Comparison of ENCODE assay signal across 9 cellular contexts in the genomic region with DNA sequence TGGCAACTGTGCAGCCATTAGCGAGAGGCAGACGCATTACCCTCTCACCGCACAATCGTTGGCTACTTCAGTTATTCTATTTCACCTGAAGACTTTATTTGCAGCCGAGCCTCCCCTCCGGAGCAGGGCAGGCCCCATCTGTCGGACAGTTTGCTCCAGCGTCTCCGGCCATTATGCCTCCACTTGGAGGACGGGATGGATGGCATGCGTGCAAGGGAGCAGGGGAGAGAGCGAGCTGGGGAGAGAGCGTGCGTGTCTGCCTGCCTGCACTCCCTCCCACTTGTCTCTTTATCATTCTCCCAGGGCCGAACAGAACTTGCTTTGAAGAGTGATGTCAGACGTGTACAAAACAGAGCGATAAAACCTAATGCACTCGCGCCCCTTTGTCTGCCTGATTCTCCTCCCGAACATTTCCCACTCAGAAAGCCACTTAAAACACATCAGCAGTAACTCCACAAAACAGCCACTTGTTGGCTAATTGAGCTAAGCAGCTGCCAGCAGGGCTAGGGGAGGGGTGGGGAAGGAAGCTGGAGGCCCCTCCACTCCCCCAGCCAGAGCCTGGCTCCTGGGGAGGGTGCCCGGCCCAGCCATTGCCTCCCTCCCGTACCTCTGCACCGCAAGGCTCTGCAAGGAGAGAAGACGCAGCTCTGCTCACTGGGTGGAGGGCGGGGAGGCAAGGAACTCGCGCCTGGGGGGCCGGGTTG. TPM values are rescaled to one million over a fixed set of nuclear protein-coding genes. Genes with fewer than 3 reads are reported as not detected.
DNase-seq lines count a peak whose midpoint lies in the region; ATAC-seq and TF ChIP-seq lines count a peak whose summit lies in the region.
"Had no signal": no experiment of that assay in that cellular context is flagged by ENCODE, and none has a peak within 500 bp of the region (broad histone marks: within the 10 kb centered on the region; RNA-seq: fewer than 3 reads in every experiment).

No MANE protein-coding gene starts in this region.

- TF ChIP-seq CTCF in uterus (IDR thresholded peaks at IDR 0.05): no peak
- no peak for TF ChIP-seq CTCF in upper lobe of right lung (IDR thresholded peaks at IDR 0.05)

- H3K27ac ChIP-seq in iPS-20b (ENCODE audit: low read length) (no peak overlapping the region), uterus (peak overlapping the region; percentile 64 to 87), upper lobe of right lung (no peak overlapping the region)
- H3K27ac ChIP-seq: C4-2B had no signal

- H3K27me3 ChIP-seq in adipocyte (replicated peaks; ENCODE audit: control insufficient read depth, insufficient read depth, low read length): peaks cover 22% of the 10 kb centered on the region
- peaks cover 50% of the 10 kb centered on the region for H3K27me3 ChIP-seq in iPS-20b (ENCODE audit: insufficient read depth, low read length)
- no peaks in the 10 kb centered on the region for H3K27me3 ChIP-seq in uterus
- H3K27me3 ChIP-seq in upper lobe of right lung: peaks cover 72% of the 10 kb centered on the region

- no peaks in the 10 kb centered on the region for H3K36me3 ChIP-seq in adipocyte (ENCODE audit: control insufficient read depth, insufficient read depth, low read length, severe bottlenecking)
- H3K36me3 ChIP-seq in iPS-20b (ENCODE audit: insufficient read depth, low read depth, low read length): no peaks in the 10 kb centered on the region
- H3K36me3 ChIP-seq in uterus: no peaks in the 10 kb centered on the region
- H3K36me3 ChIP-seq in upper lobe of right lung: no peaks in the 10 kb centered on the region

- H3K9me3 ChIP-seq in adipocyte (ENCODE audit: control insufficient read depth, low read length) (no peaks in the 10 kb centered on the region), iPS-20b (ENCODE audit: insufficient read depth, low read depth, low read length) (no peaks in the 10 kb centered on the region), uterus (no peaks in the 10 kb centered on the region), upper lobe of right lung (no peaks in the 10 kb centered on the region)

- H3K4me1 ChIP-seq in adipocyte (ENCODE audit: control insufficient read depth, insufficient read depth, low read length): peaks cover 16% of the 10 kb centered on the region
- H3K4me1 ChIP-seq in iPS-20b (ENCODE audit: insufficient read depth, low read length): peaks cover 10% of the 10 kb centered on the region; the same call in 1 of the 2 replicates
- no peaks in the 10 kb centered on the region for H3K4me1 ChIP-seq in uterus
- peaks cover 3% of the 10 kb centered on the region for H3K4me1 ChIP-seq in upper lobe of right lung

- intact Hi-C loops in Right ventricle myocardium inferior (cut with DNase I): loop anchor here (5.0 kb wide), 1 partner anchor 36 kb away; no protein-coding TSS in a partner anchor
- intact Hi-C loops in cardiac septum (cut with DNase I): no loop called here
- intact Hi-C loops in uterus (cut with DNase I; ENCODE audit: low total_unique reads): no loop called here
- intact Hi-C loops in upper lobe of right lung (cut with DNase I): no loop called here

- DNase-seq in Right ventricle myocardium inferior (ENCODE audit: missing footprints) (no peak), cardiac septum (ENCODE audit: low spot score) (no peak), adipocyte (ENCODE audit: low read depth) (peak; percentile 44), uterus (peak in 1 of 2 donors; percentile 58), upper lobe of right lung (no peak), LoVo (ENCODE audit: low spot score) (no peak)
- no peak for DNase-seq in activated CD8-positive, alpha-beta memory T cell treated with anti-CD3 and anti-CD28 coated beads, Interleukin-2, amount 50 U/mL, for 48 hours

- ATAC-seq in Right ventricle myocardium inferior (peak; percentile 76), upper lobe of right lung (no peak)

- H3K9ac ChIP-seq in adipocyte (ENCODE audit: low read length) (no peak overlapping the region), iPS-20b (ENCODE audit: low read depth, low read length) (peak overlapping the region; percentile 66; the same call in 1 of the 2 replicates)

- H3K4me3 ChIP-seq in adipocyte (ENCODE audit: low read length) (peak overlapping the region; percentile 54), iPS-20b (ENCODE audit: low read length) (peak overlapping the region; percentile 68; the same call in 1 of the 2 replicates), uterus (peak overlapping the region; percentile 18 to 24), upper lobe of right lung (no peak overlapping the region)

- peak in 1 of 2 donors; percentile 30 for TF ChIP-seq POLR2A in uterus (IDR thresholded peaks at IDR 0.05)

RNA-seq across cellular contexts. Expression of a gene that starts 43.4 kb away (rescaled TPM):
- total RNA-seq in Right ventricle myocardium inferior: 21.9 TPM
- total RNA-seq in cardiac septum: 36.8 TPM
- 10 to 100 TPM; 22.4 to 65.6 (median 38.6) TPM for total RNA-seq in uterus
- total RNA-seq in upper lobe of right lung: 39.7 TPM

Comparison
In these comparisons a context has a peak if more than half of its experiments do, and no peak if none do; other contexts are left out.
1. H3K27ac ChIP-seq: peak in uterus (2 of 2); none in iPS-20b (single experiment) and upper lobe of right lung (single experiment).